ENCODE assay signal across 8 cellular contexts in the genomic region with DNA sequence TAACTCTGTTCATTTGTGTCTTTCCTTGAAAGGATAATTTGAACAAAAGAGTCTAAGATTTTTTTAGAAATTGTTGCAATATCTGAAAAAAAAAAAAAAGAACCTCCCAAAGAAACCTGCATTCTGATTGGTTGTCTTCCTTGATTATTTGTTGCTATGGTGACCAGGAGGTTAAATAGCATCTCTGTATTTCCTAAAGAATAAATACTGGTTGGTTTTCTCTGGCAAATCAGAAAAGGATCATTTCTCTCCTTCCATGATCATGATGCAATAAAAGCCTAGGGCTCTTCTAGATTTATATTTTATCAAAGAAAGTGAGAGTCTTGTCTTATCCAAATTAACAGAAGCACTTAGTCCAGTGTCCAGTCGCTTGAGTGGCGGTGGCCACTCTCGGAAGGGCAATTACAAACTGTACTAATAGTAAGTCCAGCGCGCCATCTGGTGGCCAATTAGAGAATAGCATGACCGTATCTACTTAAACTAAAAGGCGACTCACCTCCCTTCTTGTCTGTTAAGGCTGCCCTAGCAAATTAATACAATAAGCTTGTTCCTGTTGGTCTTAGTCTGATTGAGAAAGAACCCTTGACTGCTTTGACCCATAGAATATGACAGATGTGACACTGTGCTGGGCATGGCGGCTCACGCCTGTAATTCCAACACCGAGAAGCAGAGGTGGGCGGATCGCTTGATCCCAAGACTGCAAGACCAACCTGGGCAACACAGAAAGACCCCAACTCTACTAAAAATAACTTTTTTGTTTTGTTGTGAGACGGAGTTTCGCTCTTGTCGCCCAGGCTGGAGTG. TPM values are rescaled to one million over a fixed set of nuclear protein-coding genes. Genes with fewer than 3 reads are reported as not detected.
A peak's percentile ranks its signal among the peaks of the same experiment; 100 is the strongest.
DNase-seq lines count a peak whose midpoint lies in the region; ATAC-seq and TF ChIP-seq lines count a peak whose summit lies in the region.

No MANE protein-coding gene starts in this region.

- no peaks in the 10 kb centered on the region for H3K36me3 ChIP-seq in lung (ENCODE audit: control insufficient read depth in 2 of 2, insufficient read depth in 2 of 2, low read length in 2 of 2)

- DNase-seq in C1 segment of cervical spinal cord (lab: John Stamatoyannopoulos, UW) = peak in 12 of 14 donors; percentile 15 to 74 (median 68)
- DNase-seq in HPDE6-E6E7 (ENCODE audit: extremely low spot score) = peak; percentile 46
- peak; percentile 71 for DNase-seq in NCI-H82 treated with DMSO at 0.1 percent for 48 hours (lab: John Stamatoyannopoulos, UW; ENCODE audit: unreplicated experiment)
- DNase-seq in activated CD4-positive, alpha-beta memory T cell treated with anti-CD3 and anti-CD28 coated beads for 36 hours = peak; percentile 84
- DNase-seq in ecto neural progenitor cell (ENCODE audit: low spot score) = peak; percentile 88
- DNase-seq in lung (ENCODE audit: low spot score) = peak; percentile 91
- DNase-seq in stimulated activated CD8-positive, alpha-beta memory T cell treated with anti-CD3 and anti-CD28 coated beads, Interleukin-12 subunit alpha, Interleukin-12 subunit beta, amount 100 ng/mL, for 1 hour (ENCODE audit: low read depth) = peak; percentile 79

- POLR2A ChIA-PET in activated CD4-positive, alpha-beta memory T cell treated with anti-CD3 and anti-CD28 coated beads for 36 hours (lab: Charles Lee) = no interaction called here

- H3K4me3 ChIP-seq in lung = no peak overlapping the region

- peaks cover 2% of the 10 kb centered on the region for H3K4me1 Mint-ChIP-seq in activated CD4-positive, alpha-beta memory T cell treated with anti-CD3 and anti-CD28 coated beads for 36 hours (ENCODE audit: low read depth)

- H3K9me3 ChIP-seq in lung (ENCODE audit: control insufficient read depth in 2 of 2, insufficient read depth in 1 of 2, low read length in 1 of 2) = no peaks in the 10 kb centered on the region

- intact Hi-C loops in activated CD4-positive, alpha-beta memory T cell treated with anti-CD3 and anti-CD28 coated beads for 36 hours (cut with micrococcal nuclease) = loop anchor here (1.0 kb wide), 2 partner anchors 13 to 26 kb away; no protein-coding TSS in a partner anchor

- WGBS in lung, 2 donors = 35 to 37% methylated on average over 15 of the region's 15 CpGs

- H3K4me3 Mint-ChIP-seq in activated CD4-positive, alpha-beta memory T cell treated with anti-CD3 and anti-CD28 coated beads for 36 hours = no peak overlapping the region

- no peaks in the 10 kb centered on the region for H3K27me3 ChIP-seq in lung (ENCODE audit: control insufficient read depth, insufficient read depth)

- no peak overlapping the region for H3K27ac ChIP-seq in lung (ENCODE audit: low read depth in 1 of 2, low read length in 1 of 2)

- ATAC-seq in lung (ENCODE audit: insufficient read depth, low FRiP score) (peak; percentile 84), GM18867 (IDR thresholded peaks at IDR 0.05; ENCODE audit: unreplicated experiment) (no peak)

- CTCF ChIA-PET in activated CD4-positive, alpha-beta memory T cell treated with anti-CD3 and anti-CD28 coated beads for 36 hours (lab: Charles Lee) = interaction anchor here (0.7 to 10.3 kb wide), 16 partner anchors 8 to 1964 kb away, joined by 3 to 115 read pairs (median 6); no protein-coding TSS in a partner anchor

- no peaks in the 10 kb centered on the region for H3K36me3 Mint-ChIP-seq in activated CD4-positive, alpha-beta memory T cell treated with anti-CD3 and anti-CD28 coated beads for 36 hours

- peaks cover 4% of the 10 kb centered on the region for H3K9me3 Mint-ChIP-seq in activated CD4-positive, alpha-beta memory T cell treated with anti-CD3 and anti-CD28 coated beads for 36 hours

- no peaks in the 10 kb centered on the region for H3K27me3 Mint-ChIP-seq in activated CD4-positive, alpha-beta memory T cell treated with anti-CD3 and anti-CD28 coated beads for 36 hours

- peak; percentile 96 for TF ChIP-seq CTCF in lung (IDR thresholded peaks at IDR 0.05; ENCODE audit: control extremely low read depth, extremely low read depth)

- H3K4me1 ChIP-seq in lung (ENCODE audit: control insufficient read depth in 2 of 2, insufficient read depth in 2 of 2, low read length in 2 of 2) = no peaks in the 10 kb centered on the region

- no peak overlapping the region for H3K27ac Mint-ChIP-seq in activated CD4-positive, alpha-beta memory T cell treated with anti-CD3 and anti-CD28 coated beads for 36 hours

RNA-seq across cellular contexts. Expression of a gene that starts 47.0 kb away (rescaled TPM):
- total RNA-seq in activated CD4-positive, alpha-beta memory T cell treated with anti-CD3 and anti-CD28 coated beads for 36 hours = under 1 TPM; 0.05 to 0.07 TPM
- total RNA-seq in lung = 1 to 10 TPM; 1.8 to 4.1 TPM
- under 1 TPM; 0.48 to 0.59 TPM for polyA plus RNA-seq in lung

RNA-seq across cellular contexts. Expression of a gene that starts 58.5 kb away (rescaled TPM):
- 100 to 1,000 TPM; 410 to 425 TPM for total RNA-seq in activated CD4-positive, alpha-beta memory T cell treated with anti-CD3 and anti-CD28 coated beads for 36 hours
- 100 to 1,000 TPM; 126 to 180 TPM for total RNA-seq in lung
- 100 to 1,000 TPM; 144 to 202 TPM for polyA plus RNA-seq in lung
